Comparison of ENCODE assay signal across 18 cellular contexts in genomic region chr12:117733292-117733805, GRCh38.
DNase-seq lines count a peak whose midpoint lies in the region; ATAC-seq, FAIRE-seq and TF ChIP-seq lines count a peak whose summit lies in the region.
"Had no signal": no experiment of that assay in that cellular context is flagged by ENCODE, and none has a peak within 500 bp of the region (broad histone marks: within the 10 kb centered on the region; RNA-seq: fewer than 3 reads in every experiment).

No MANE protein-coding gene starts in this region.

- no peak overlapping the region for H3K56ac ChIP-seq in H9 (ENCODE audit: insufficient read length, low read depth, low read length)

- H2BK120ac ChIP-seq in H9 (ENCODE audit: low read depth, low read length, poor library complexity, severe bottlenecking), result no peak overlapping the region

- no peak overlapping the region for H3K18ac ChIP-seq in H9 (ENCODE audit: insufficient read length, low read depth, low read length)

- H3K27ac ChIP-seq in H9 (ENCODE audit: insufficient read length, low read depth, low read length), result no peak overlapping the region
- H3K27ac ChIP-seq in GM12878 (ENCODE audit: control insufficient read depth, insufficient read depth), result no peak overlapping the region
- no peak overlapping the region for H3K27ac ChIP-seq in neural progenitor cell
- no peak overlapping the region for H3K27ac ChIP-seq in GM23338 (ENCODE audit: low read depth)
- H3K27ac ChIP-seq: A549 had no signal

- H3F3A ChIP-seq in neural progenitor cell (ENCODE audit: low read depth) (no peaks in the 10 kb centered on the region), GM23338 (replicated peaks; ENCODE audit: low read depth) (no peaks in the 10 kb centered on the region)

- POLR2A ChIA-PET in GM12878 (lab: Charles Lee), result interaction anchor here (0.6 to 0.7 kb wide), 2 partner anchors 29 to 1362 kb away, joined by 3 to 4 read pairs; no protein-coding TSS in a partner anchor

- no peak for TF ChIP-seq POLR2A in GM12878 (IDR thresholded peaks at IDR 0.05; ENCODE audit: low read depth, low read length)

- H3K4me3 Mint-ChIP-seq in H9 (no peak overlapping the region), neural progenitor cell (no peak overlapping the region), GM23338 (no peak overlapping the region)
- H3K4me3 Mint-ChIP-seq: CD4-positive, alpha-beta memory T cell; T-helper 1 cell treated with Interleukin-12 subunit alpha and Interleukin-12 subunit beta and Interleukin-4 antibody, amounts not matched to agents 30 μg/mL and 1 μg/mL, for 36 hours had no signal

- H3K9ac ChIP-seq in H9 (ENCODE audit: extremely low read depth, insufficient read length, low read length), result no peak overlapping the region
- H3K9ac ChIP-seq in GM12878 (ENCODE audit: control insufficient read depth, insufficient read depth, low read length), result no peak overlapping the region
- no peak overlapping the region for H3K9ac ChIP-seq in neural progenitor cell
- H3K9ac ChIP-seq: SK-N-SH had no signal

- H3K23me2 ChIP-seq in H9 (ENCODE audit: insufficient read length, low read depth, low read length, poor library complexity, severe bottlenecking), result no peaks in the 10 kb centered on the region

- in situ Hi-C loops in GM12878 (cut with MboI), result no loop called here

- intact Hi-C loops in GM12878 (cut with micrococcal nuclease; ENCODE audit: unreplicated experiment), result no loop called here

- TF ChIP-seq EP300 in GM12878 (IDR thresholded peaks at IDR 0.05; ENCODE audit: borderline replicate concordance in 1 of 2, control insufficient read depth in 1 of 2, low read depth in 2 of 2, low read length in 2 of 2), result no peak

- no peaks in the 10 kb centered on the region for H3K36me3 ChIP-seq in GM12878 (ENCODE audit: control insufficient read depth in 2 of 2, insufficient read depth in 2 of 2, low read length in 1 of 2)
- H3K36me3 ChIP-seq in neural progenitor cell, result no peaks in the 10 kb centered on the region
- H3K36me3 ChIP-seq in GM23338 (ENCODE audit: insufficient read depth), result no peaks in the 10 kb centered on the region

- no peaks in the 10 kb centered on the region for H4K20me1 ChIP-seq in H9 (ENCODE audit: control insufficient read depth, insufficient read depth, insufficient read length)
- H4K20me1 ChIP-seq in GM12878 (ENCODE audit: control insufficient read depth, insufficient read depth), result no peaks in the 10 kb centered on the region
- H4K20me1 ChIP-seq in neural progenitor cell (ENCODE audit: low read depth), result no peaks in the 10 kb centered on the region
- no peaks in the 10 kb centered on the region for H4K20me1 ChIP-seq in GM23338 (replicated peaks; ENCODE audit: insufficient read depth)

- H4K8ac ChIP-seq in H9 (replicated peaks; ENCODE audit: insufficient read length, low read depth, low read length), result no peak overlapping the region

- H3K9me3 Mint-ChIP-seq in H9, result peaks cover 3 to 9% of the 10 kb centered on the region in 2 experiments; a peak in 2 of 5 replicates
- peaks cover 6% of the 10 kb centered on the region for H3K9me3 Mint-ChIP-seq in neural progenitor cell
- H3K9me3 Mint-ChIP-seq in GM23338, result peaks cover 16% of the 10 kb centered on the region; the same call in 1 of the 3 replicates
- H3K9me3 Mint-ChIP-seq: T-helper 1 cell treated with Interleukin-12 subunit alpha and Interleukin-12 subunit beta and Interleukin-4 antibody, amounts not matched to agents 30 μg/mL and 1 μg/mL, for 36 hours had no signal

- H2AFZ ChIP-seq in H9 (ENCODE audit: low read length), result no peak overlapping the region
- H2AFZ ChIP-seq in GM12878 (ENCODE audit: control insufficient read depth, low read depth, low read length), result no peak overlapping the region
- H2AFZ ChIP-seq in neural progenitor cell (replicated peaks), result no peak overlapping the region
- no peak overlapping the region for H2AFZ ChIP-seq in GM23338

- H3K27me3 ChIP-seq in H9 (ENCODE audit: insufficient read depth, low read length) (no peaks in the 10 kb centered on the region), GM12878 (replicated peaks in 1 of 2; ENCODE audit: control insufficient read depth in 2 of 2, insufficient read depth in 2 of 2, low read length in 1 of 2) (no peaks in the 10 kb centered on the region), neural progenitor cell (no peaks in the 10 kb centered on the region), GM23338 (ENCODE audit: insufficient read depth) (no peaks in the 10 kb centered on the region)

- no peak for TF ChIP-seq RAD21 in GM12878 (IDR thresholded peaks at IDR 0.05; ENCODE audit: insufficient read depth, low read depth, low read length)

- H3K4me3 ChIP-seq in GM12878 (no peak overlapping the region), neural progenitor cell (no peak overlapping the region), GM23338 (no peak overlapping the region)
- H3K4me3 ChIP-seq: A549 had no signal

- H3K4me1 ChIP-seq in H9 (ENCODE audit: insufficient read depth, low read length), result no peaks in the 10 kb centered on the region
- no peaks in the 10 kb centered on the region for H3K4me1 ChIP-seq in GM12878 (ENCODE audit: control insufficient read depth, insufficient read depth, low read length)
- no peaks in the 10 kb centered on the region for H3K4me1 ChIP-seq in neural progenitor cell
- H3K4me1 ChIP-seq in GM23338 (ENCODE audit: insufficient read depth), result no peaks in the 10 kb centered on the region
- H3K4me1 ChIP-seq: A549, Caco-2 had no signal

- H3K79me2 ChIP-seq in H9 (ENCODE audit: insufficient read depth, low read length) (no peaks in the 10 kb centered on the region), GM12878 (ENCODE audit: control insufficient read depth, insufficient read depth, low read length) (no peaks in the 10 kb centered on the region), neural progenitor cell (ENCODE audit: low read depth) (no peaks in the 10 kb centered on the region), GM23338 (replicated peaks; ENCODE audit: insufficient read depth) (no peaks in the 10 kb centered on the region)

- H2BK12ac ChIP-seq in H9 (ENCODE audit: insufficient read length, low read depth, low read length), result no peak overlapping the region

- no peaks in the 10 kb centered on the region for H3K9me3 ChIP-seq in H9 (ENCODE audit: control insufficient read depth, low read depth, low read length)
- no peaks in the 10 kb centered on the region for H3K9me3 ChIP-seq in GM12878 (replicated peaks; ENCODE audit: control insufficient read depth, insufficient read depth, low read length)
- no peaks in the 10 kb centered on the region for H3K9me3 ChIP-seq in neural progenitor cell (ENCODE audit: low read depth)
- H3K9me3 ChIP-seq: A549, Caco-2, SK-N-SH had no signal

- H3K4me1 Mint-ChIP-seq in H9 (peaks cover 3 to 4% of the 10 kb centered on the region in 2 experiments; a peak in 3 of 4 replicates), neural progenitor cell (no peaks in the 10 kb centered on the region), GM23338 (no peaks in the 10 kb centered on the region; the same call in 2 of the 3 replicates)
- H3K4me1 Mint-ChIP-seq: CD4-positive, alpha-beta memory T cell had no signal

- no peak overlapping the region for H3K4me2 ChIP-seq in H9 (ENCODE audit: insufficient read depth, insufficient read length, low read length)
- H3K4me2 ChIP-seq in GM12878 (ENCODE audit: control insufficient read depth, insufficient read depth), result no peak overlapping the region
- H3K4me2 ChIP-seq in neural progenitor cell, result no peak overlapping the region
- no peak overlapping the region for H3K4me2 ChIP-seq in GM23338
- H3K4me2 ChIP-seq: A549, SK-N-SH had no signal

- H3K14ac ChIP-seq in H9 (ENCODE audit: insufficient read depth, low read length), result no peak overlapping the region

- no CpG with 5 or more reads among the region's 5 CpGs for WGBS in H9 (ENCODE audit: extremely low coverage, insufficient read length, low lambda C conversion rate)
- WGBS in GM12878 (ENCODE audit: insufficient coverage, insufficient replicate concordance, low lambda C conversion rate, missing lambda C conversion rate), result 26% methylated on average over 5 of the region's 5 CpGs

- H3K36me3 Mint-ChIP-seq in H9 (ENCODE audit: insufficient read depth in 1 of 3, low read depth in 3 of 3) (no peaks in the 10 kb centered on the region; a peak in 1 of 7 replicates), neural progenitor cell (no peaks in the 10 kb centered on the region), GM23338 (ENCODE audit: low read depth) (no peaks in the 10 kb centered on the region; the same call in 2 of the 3 replicates)
- H3K36me3 Mint-ChIP-seq: CD4-positive, alpha-beta memory T cell had no signal

- H3T11ph ChIP-seq in H9 (ENCODE audit: low read length), result no peak overlapping the region

- H2BK20ac ChIP-seq in H9 (ENCODE audit: low read depth, low read length, poor library complexity, severe bottlenecking), result no peak overlapping the region

- no peak overlapping the region for H4K91ac ChIP-seq in H9 (ENCODE audit: insufficient read length, low read depth, low read length)

- H3K4ac ChIP-seq in H9 (ENCODE audit: low read depth, low read length), result no peak overlapping the region

- no peak for FAIRE-seq in GM12878 (lab: Jason Lieb, UNC)
- FAIRE-seq: A549, GM19239, H54 had no signal

- H3K23ac ChIP-seq in H9 (ENCODE audit: insufficient read length, low read depth, low read length), result no peak overlapping the region

- no peak overlapping the region for H2BK5ac ChIP-seq in H9 (ENCODE audit: insufficient read length, low read length)

- H3K27me3 Mint-ChIP-seq in H9 (ENCODE audit: low read depth), result no peaks in the 10 kb centered on the region
- H3K27me3 Mint-ChIP-seq in neural progenitor cell (ENCODE audit: insufficient read depth, low read depth), result no peaks in the 10 kb centered on the region
- H3K27me3 Mint-ChIP-seq in GM23338 (ENCODE audit: insufficient read depth, low read depth, poor library complexity), result peaks cover 1% of the 10 kb centered on the region
- H3K27me3 Mint-ChIP-seq: CD4-positive, alpha-beta memory T cell had no signal

- RAD21 ChIA-PET in GM12878 (lab: Charles Lee; ENCODE audit: unreplicated experiment), result no interaction called here

- no peak overlapping the region for H2AK5ac ChIP-seq in H9 (ENCODE audit: insufficient read length, low read length)

- no peaks in the 10 kb centered on the region for H3K9me2 ChIP-seq in GM23338 (ENCODE audit: insufficient read depth)
- H3K9me2 ChIP-seq: SK-N-SH had no signal

- no peak for TF ChIP-seq CTCF in H9 (conservative IDR thresholded peaks at IDR 0.05)
- no peak for TF ChIP-seq CTCF in GM12878 (IDR thresholded peaks at IDR 0.05 in 2 of 3, conservative IDR thresholded peaks at IDR 0.05 in 1 of 3; ENCODE audit: control insufficient read depth in 2 of 3, extremely low read depth in 1 of 3, insufficient read depth in 1 of 3, low read depth in 3 of 3, low read length in 3 of 3)
- TF ChIP-seq CTCF in neural progenitor cell (IDR thresholded peaks at IDR 0.05), result no peak
- TF ChIP-seq CTCF in GM23338 (conservative IDR thresholded peaks at IDR 0.05; ENCODE audit: low read depth in 2 of 2), result no peak

- CTCF ChIA-PET in GM12878 (lab: Yijun Ruan, JAX), result interaction anchor here (1.0 kb wide), 1 partner anchor 116 kb away, joined by 3 read pairs; no protein-coding TSS in a partner anchor

- no peak overlapping the region for H4K5ac ChIP-seq in H9 (ENCODE audit: insufficient read length, low read depth, low read length)

- no peaks in the 10 kb centered on the region for H3K79me1 ChIP-seq in H9 (ENCODE audit: insufficient read depth, low read depth, low read length, poor library complexity, severe bottlenecking)

- H3K27ac Mint-ChIP-seq in H9 (no peak overlapping the region; a peak in 1 of 7 replicates), neural progenitor cell (peak overlapping the region; percentile 18), GM23338 (no peak overlapping the region)
- H3K27ac Mint-ChIP-seq: CD4-positive, alpha-beta memory T cell; T-helper 1 cell treated with Interleukin-12 subunit alpha and Interleukin-12 subunit beta and Interleukin-4 antibody, amounts not matched to agents 30 μg/mL and 1 μg/mL, for 36 hours had no signal

- no TSS peak for BruUV-seq in GM12878 (replicated peaks; lab: Mats Ljungman, UMichigan)

- DNase-seq in H9, result peak; percentile 2
- peak; percentile 50 for DNase-seq in NCI-H2171 (lab: John Stamatoyannopoulos, UW)
- no peak for DNase-seq in GM12878 (ENCODE audit: low read depth, low spot score)
- no peak for DNase-seq in neural progenitor cell (ENCODE audit: low spot score)
- DNase-seq in NCI-H1105 (lab: John Stamatoyannopoulos, UW), result no peak
- no peak for DNase-seq in GM23338 (ENCODE audit: low spot score)
- DNase-seq in COLO668 (lab: John Stamatoyannopoulos, UW; ENCODE audit: unreplicated experiment), result no peak
- DNase-seq: Caco-2; CD4-positive, alpha-beta memory T cell; DMS79 treated with DMSO at 0.1 percent for 48 hours; MV-4-11; NCI-H446; SK-N-SH; SW 1271 had no signal

- ATAC-seq in GM12878 (no peak), GM23338 (no peak)
- ATAC-seq: A549 had no signal

- no peak overlapping the region for H2BK15ac ChIP-seq in H9 (ENCODE audit: low read depth, low read length)

- SMC1A ChIA-PET in GM12878 (lab: Charles Lee; ENCODE audit: uncharacterized antibody, unreplicated experiment), result no interaction called here

Comparison
In these comparisons a context has a peak if more than half of its experiments do, and no peak if none do; other contexts are left out.
1. DNase-seq: peak in H9 (single experiment) and NCI-H2171 (single experiment); none in GM12878 (single experiment), neural progenitor cell (single experiment), NCI-H1105 (single experiment), GM23338 (single experiment) and COLO668 (single experiment).